21 cellular contexts compared by ENCODE assay signal in the genomic region with DNA sequence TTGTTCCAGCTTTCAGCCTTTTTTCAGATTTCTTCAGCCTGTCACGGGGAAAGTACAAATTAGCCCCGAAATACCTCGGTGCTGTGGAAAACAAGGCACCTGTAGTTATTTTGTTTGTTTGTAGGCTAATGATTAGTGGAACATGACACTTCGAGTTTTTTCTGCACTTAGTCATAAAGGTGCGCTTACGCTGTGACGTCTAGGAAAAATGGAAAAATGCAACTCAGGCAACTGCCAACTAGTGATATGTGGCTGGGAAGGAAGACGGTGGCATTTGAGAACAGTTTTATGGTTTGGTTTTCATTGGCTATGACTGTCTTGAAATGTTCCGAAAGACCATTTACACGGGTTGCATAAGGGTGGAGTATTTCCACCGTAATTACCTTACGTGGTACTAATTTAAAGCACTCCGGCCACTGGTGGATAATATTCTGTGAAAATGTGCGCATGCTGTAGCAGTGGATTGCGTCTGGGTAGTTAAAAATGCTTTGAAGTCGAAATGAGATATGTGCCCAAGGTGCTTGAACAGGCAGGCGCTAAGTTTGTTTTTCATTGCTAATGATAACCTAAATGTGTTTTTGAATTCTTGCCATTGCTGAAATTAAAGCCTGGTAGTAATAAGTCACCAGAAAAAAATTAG.
A peak's percentile ranks its signal among the peaks of the same experiment; 100 is the strongest.
DNase-seq lines count a peak whose midpoint lies in the region; ATAC-seq and TF ChIP-seq lines count a peak whose summit lies in the region.
"Had no signal": no experiment of that assay in that cellular context is flagged by ENCODE, and none has a peak within 500 bp of the region (broad histone marks: within the 10 kb centered on the region; RNA-seq: fewer than 3 reads in every experiment).

No MANE protein-coding gene starts in this region.

- H3K9me3 ChIP-seq in lung (ENCODE audit: control insufficient read depth in 2 of 2, insufficient read depth in 1 of 2, low read length in 1 of 2) (no peaks in the 10 kb centered on the region), stomach (no peaks in the 10 kb centered on the region), GM23248 (ENCODE audit: low read depth) (no peaks in the 10 kb centered on the region)

- H3K9me2 ChIP-seq in GM23248 (ENCODE audit: insufficient read depth), result no peaks in the 10 kb centered on the region

- H3K36me3 ChIP-seq in lung (ENCODE audit: control insufficient read depth in 2 of 2, insufficient read depth in 2 of 2, low read length in 2 of 2) (no peaks in the 10 kb centered on the region), stomach (no peaks in the 10 kb centered on the region), GM23248 (ENCODE audit: low read depth) (no peaks in the 10 kb centered on the region)

- in situ Hi-C loops in GM23248 (cut with MboI), result no loop called here

- H3K4me2 ChIP-seq in GM23248 (ENCODE audit: unreplicated experiment), result no peak overlapping the region
- H3K4me2 ChIP-seq: PC-9 had no signal

- H3K27me3 ChIP-seq in lung (ENCODE audit: control insufficient read depth, insufficient read depth) (no peaks in the 10 kb centered on the region), stomach (no peaks in the 10 kb centered on the region), GM23248 (replicated peaks; ENCODE audit: insufficient read depth) (no peaks in the 10 kb centered on the region)

- H3K27ac ChIP-seq in lung (ENCODE audit: low read depth in 1 of 2, low read length in 1 of 2) (peak overlapping the region in 1 of 2 donors; percentile 14), stomach (peak overlapping the region in 3 of 5 donors; percentile 7 to 70 (median 21)), GM23248 (no peak overlapping the region)
- H3K27ac ChIP-seq: PC-9 had no signal

- no peaks in the 10 kb centered on the region for H4K20me1 ChIP-seq in GM23248 (ENCODE audit: insufficient read depth)

- TF ChIP-seq CTCF in lung (IDR thresholded peaks at IDR 0.05; ENCODE audit: control extremely low read depth, extremely low read depth) (no peak), stomach (IDR thresholded peaks at IDR 0.05) (no peak)

- H3K9ac ChIP-seq in GM23248, result no peak overlapping the region

- H3F3A ChIP-seq in GM23248 (ENCODE audit: insufficient read depth), result no peaks in the 10 kb centered on the region

- intact Hi-C loops in left ventricle myocardium superior (cut with micrococcal nuclease) (no loop called here), cardiac septum (cut with DNase I) (no loop called here), stomach (cut with DNase I; ENCODE audit: low total_unique reads) (no loop called here)

- H3K4me3 ChIP-seq in lung, result no peak overlapping the region
- H3K4me3 ChIP-seq in stomach, result no peak overlapping the region
- H3K4me3 ChIP-seq in GM23248, result no peak overlapping the region
- H3K4me3 ChIP-seq: PC-9 had no signal

- H3K4me1 ChIP-seq in lung (ENCODE audit: control insufficient read depth in 2 of 2, insufficient read depth in 2 of 2, low read length in 2 of 2) (peaks cover 0 to 3% of the 10 kb centered on the region in 2 donors), stomach (peaks cover 0 to 9% (median 0%) of the 10 kb centered on the region in 4 donors), GM23248 (ENCODE audit: insufficient read depth) (no peaks in the 10 kb centered on the region)

- no peak for TF ChIP-seq EP300 in stomach (IDR thresholded peaks at IDR 0.05)

- peak; percentile 38 for ATAC-seq in left ventricle myocardium superior
- peak; percentile 51 for ATAC-seq in lung (ENCODE audit: insufficient read depth, low FRiP score)

- no peak overlapping the region for H2AFZ ChIP-seq in GM23248
- H2AFZ ChIP-seq: PC-9 had no signal

- DNase-seq in left ventricle myocardium superior, result no peak
- no peak for DNase-seq in cardiac septum (ENCODE audit: low spot score)
- no peak for DNase-seq in lung (ENCODE audit: low spot score)
- no peak for DNase-seq in stomach
- no peak for DNase-seq in GM23248
- no peak for DNase-seq in NCI-H1417 treated with DMSO at 0.1 percent for 48 hours (lab: John Stamatoyannopoulos, UW)
- DNase-seq in NK-92 (lab: John Stamatoyannopoulos, UW; ENCODE audit: unreplicated experiment), result no peak
- DNase-seq: Calu3; DMS79 treated with DMSO at 0.1 percent for 48 hours; GF-D8; NCI-H1048; NCI-H1436; NCI-H187; NCI-H2081 treated with DMSO at 0.1 percent for 48 hours; NCI-H2171; NCI-H345; NCI-H524; NCI-H774; NK-92 treated with Interleukin-12 subunit alpha and Interleukin-12 subunit beta, amount 100 ng/mL, for 24 hours; SHP77 had no signal

- no peak for TF ChIP-seq POLR2A in stomach (IDR thresholded peaks at IDR 0.05)

- H3K79me2 ChIP-seq in GM23248 (ENCODE audit: insufficient read depth), result no peaks in the 10 kb centered on the region

- 71 to 88% methylated on average over 17 of the region's 17 CpGs for WGBS in lung, 2 donors
- 49 to 75% (median 54%) methylated on average over 17 of the region's 17 CpGs for WGBS in stomach, 5 donors
- 88 to 92% methylated on average over 17 of the region's 17 CpGs for WGBS in GM23248 (ENCODE audit: low coverage in 1 of 2, low lambda C conversion rate in 2 of 2, missing lambda C conversion rate in 2 of 2), 2 experiments
